In genomic region chr6:129041563-129041962, GRCh38 we compare ENCODE assay signal across 14 cellular contexts.
"Had no signal": no experiment of that assay in that cellular context is flagged by ENCODE, and none has a peak within 500 bp of the region (broad histone marks: within the 10 kb centered on the region; RNA-seq: fewer than 3 reads in every experiment).

No MANE protein-coding gene starts in this region.

- ATAC-seq: foreskin keratinocyte, gastroesophageal sphincter, left lung, lower lobe of right lung had no signal

- H3K36me3 ChIP-seq: esophagus muscularis mucosa, gastroesophageal sphincter, left lung, lower lobe of right lung had no signal

- DNase-seq: dermis blood vessel endothelial cell; dorsolateral prefrontal cortex; effector CD4-positive, alpha-beta T cell; effector memory CD4-positive, alpha-beta T cell; foreskin keratinocyte; heart right ventricle; hippocampal formation; left cardiac atrium; left lung; lower lobe of right lung; mesenchymal stem cell had no signal

- H3K4me1 ChIP-seq: foreskin keratinocyte, gastroesophageal sphincter, left lung, lower lobe of right lung had no signal

- H3K4me3 ChIP-seq: coronary artery, dorsolateral prefrontal cortex, esophagus muscularis mucosa, gastroesophageal sphincter, heart right ventricle, left lung, lower lobe of right lung had no signal

- H3K9me3 ChIP-seq: lower lobe of right lung had no signal

- H3K27me3 ChIP-seq: dorsolateral prefrontal cortex, esophagus muscularis mucosa, gastroesophageal sphincter, heart right ventricle, left lung had no signal

- H3K27ac ChIP-seq: coronary artery, dorsolateral prefrontal cortex, esophagus muscularis mucosa, foreskin keratinocyte, gastroesophageal sphincter, heart right ventricle, left lung, lower lobe of right lung had no signal
